ENCODE assay signal across 17 cellular contexts in genomic region chr9:128706045-128706444, GRCh38. TPM values are rescaled to one million over a fixed set of nuclear protein-coding genes. Genes with fewer than 3 reads are reported as not detected.
DNase-seq lines count a peak whose midpoint lies in the region; ATAC-seq, FAIRE-seq and TF ChIP-seq lines count a peak whose summit lies in the region.
"Had no signal": no experiment of that assay in that cellular context is flagged by ENCODE, and none has a peak within 500 bp of the region (broad histone marks: within the 10 kb centered on the region; RNA-seq: fewer than 3 reads in every experiment).

No MANE protein-coding gene starts in this region.

- no peak for TF ChIP-seq POLR2A in sigmoid colon (IDR thresholded peaks at IDR 0.05)

- H4K20me1 ChIP-seq in OCI-LY1 (ENCODE audit: insufficient read depth, low read length) = no peaks in the 10 kb centered on the region

- H3K27me3 ChIP-seq in OCI-LY1 (ENCODE audit: insufficient read depth, low read length) = no peaks in the 10 kb centered on the region
- H3K27me3 ChIP-seq in sigmoid colon = no peaks in the 10 kb centered on the region
- H3K27me3 ChIP-seq: SJSA1 had no signal

- peaks cover 32% of the 10 kb centered on the region for H3K36me3 ChIP-seq in OCI-LY1 (ENCODE audit: insufficient read depth, low read length)
- H3K36me3 ChIP-seq in sigmoid colon = no peaks in the 10 kb centered on the region

- H3K4me1 ChIP-seq in OCI-LY1 (ENCODE audit: insufficient read depth, low read length, severe bottlenecking) (peaks cover 28% of the 10 kb centered on the region), sigmoid colon (peaks cover 0 to 19% (median 11%) of the 10 kb centered on the region in 4 donors)

- no peak overlapping the region; the same call in 1 of the 2 replicates for H3K9ac ChIP-seq in OCI-LY1 (ENCODE audit: low read length)

- H3K27ac ChIP-seq in OCI-LY1 (ENCODE audit: low read depth, low read length, poor library complexity, severe bottlenecking) (peak overlapping the region; percentile 78), sigmoid colon (no peak overlapping the region)
- H3K27ac ChIP-seq: C4-2B, SJSA1 had no signal

- WGBS in sigmoid colon, 2 donors = 96 to 98% methylated on average over 1 of the region's 1 CpG

- no peaks in the 10 kb centered on the region for H3F3A ChIP-seq in OCI-LY1 (ENCODE audit: insufficient read depth, low read length)

- no peaks in the 10 kb centered on the region for H3K79me2 ChIP-seq in OCI-LY1 (ENCODE audit: insufficient read depth, low read length)

- H3K4me3 ChIP-seq in OCI-LY1 (ENCODE audit: low read depth, low read length, poor library complexity, severe bottlenecking) (no peak overlapping the region), sigmoid colon (no peak overlapping the region)
- H3K4me3 ChIP-seq: GM23338, SJSA1 had no signal

- H3K4me2 ChIP-seq in OCI-LY1 (ENCODE audit: low read length) = no peak overlapping the region
- H3K4me2 ChIP-seq: GM23338 had no signal

- intact Hi-C loops in Right ventricle myocardium superior (cut with DNase I) (no loop called here), Right ventricle myocardium inferior (cut with DNase I) (no loop called here), left ventricle myocardium superior (cut with micrococcal nuclease) (no loop called here), sigmoid colon (cut with DNase I) (no loop called here)

- H3K9me2 ChIP-seq in OCI-LY1 (ENCODE audit: low read depth, low read length) = no peaks in the 10 kb centered on the region

- H2AFZ ChIP-seq in OCI-LY1 (ENCODE audit: low read length) = no peak overlapping the region
- H2AFZ ChIP-seq: GM23338 had no signal

- TF ChIP-seq EP300 in sigmoid colon (IDR thresholded peaks at IDR 0.05) = no peak

- DNase-seq in Right ventricle myocardium superior (peak; percentile 15), Right ventricle myocardium inferior (ENCODE audit: missing footprints) (no peak), left ventricle myocardium superior (peak; percentile 0), sigmoid colon (peak; percentile 47), RCC 7860 (ENCODE audit: low spot score) (no peak)
- no peak for DNase-seq in activated T-cell treated with anti-CD3 and anti-CD28 coated beads, Interleukin-2, amount 50 U/mL, for 48 hours
- DNase-seq: KBM-7, NCI-H1436, NCI-H2081 treated with DMSO at 0.1 percent for 48 hours, NCI-H510A treated with DMSO at 0.1 percent for 48 hours, RPMI8226 had no signal

- H3K9me3 ChIP-seq in OCI-LY1 (ENCODE audit: low read length) = no peaks in the 10 kb centered on the region
- H3K9me3 ChIP-seq in sigmoid colon = no peaks in the 10 kb centered on the region
- H3K9me3 ChIP-seq: SJSA1 had no signal

- ATAC-seq in Right ventricle myocardium superior (ENCODE audit: poor library complexity) (no peak), Right ventricle myocardium inferior (no peak), left ventricle myocardium superior (no peak), GM18870 (IDR thresholded peaks at IDR 0.05; ENCODE audit: unreplicated experiment) (no peak)
- ATAC-seq: GM23338 had no signal

- TF ChIP-seq CTCF in OCI-LY1 (IDR thresholded peaks at IDR 0.05; ENCODE audit: low read length) = no peak
- TF ChIP-seq CTCF in sigmoid colon (IDR thresholded peaks at IDR 0.05) = no peak

- no peak for FAIRE-seq in RCC 7860 (lab: Jason Lieb, UNC)
- FAIRE-seq: A204.1 had no signal

RNA-seq across cellular contexts. Expression of gene PKN3, which starts 3.7 kb away (rescaled TPM):
- total RNA-seq in Right ventricle myocardium superior = 5.7 TPM
- 8.5 TPM for total RNA-seq in Right ventricle myocardium inferior
- total RNA-seq in left ventricle myocardium superior = 5.9 TPM
- total RNA-seq in sigmoid colon = 1 to 10 TPM; 1.6 to 5.5 (median 3.1) TPM
- 1 to 10 TPM; 1.6 to 7.2 (median 1.8) TPM for polyA plus RNA-seq in sigmoid colon

RNA-seq across cellular contexts. Expression of gene SET, which starts 17.0 kb away (rescaled TPM):
- total RNA-seq in Right ventricle myocardium superior (167 TPM), Right ventricle myocardium inferior (175 TPM), left ventricle myocardium superior (201 TPM), sigmoid colon (100 to 1,000 TPM; 182 to 195 (median 187) TPM)
- polyA plus RNA-seq in sigmoid colon = 100 to 1,000 TPM in 2 of 3 donors, 10 to 100 TPM in 1; 77.2 to 172 (median 114) TPM

RNA-seq across cellular contexts. Expression of gene ZDHHC12, which starts 17.9 kb away (rescaled TPM):
- 5.4 TPM for total RNA-seq in Right ventricle myocardium superior
- total RNA-seq in Right ventricle myocardium inferior = 6.4 TPM
- total RNA-seq in left ventricle myocardium superior = 5.7 TPM
- total RNA-seq in sigmoid colon = 10 to 100 TPM; 13.3 to 46.2 (median 15.3) TPM
- polyA plus RNA-seq in sigmoid colon = 100 to 1,000 TPM in 1 of 3 donors, 10 to 100 TPM in 2; 72.6 to 123 (median 73.9) TPM

RNA-seq across cellular contexts. Expression of gene DYNC2I2, which starts 49.4 kb away (rescaled TPM):
- total RNA-seq in Right ventricle myocardium superior (40.0 TPM), Right ventricle myocardium inferior (40.1 TPM), left ventricle myocardium superior (36.8 TPM), sigmoid colon (10 to 100 TPM; 21.6 to 33.0 (median 27.0) TPM)
- 10 to 100 TPM; 39.6 to 87.4 (median 43.9) TPM for polyA plus RNA-seq in sigmoid colon

Comparison
In these comparisons a context has a peak if more than half of its experiments do, and no peak if none do; other contexts are left out.
1. DNase-seq: peak in Right ventricle myocardium superior (single experiment), left ventricle myocardium superior (single experiment) and sigmoid colon (single experiment); none in Right ventricle myocardium inferior (single experiment), activated T-cell treated with anti-CD3 and anti-CD28 coated beads, Interleukin-2, amount 50 U/mL, for 48 hours (0 of 2) and RCC 7860 (single experiment).